17 cellular contexts compared by ENCODE assay signal in the genomic region with DNA sequence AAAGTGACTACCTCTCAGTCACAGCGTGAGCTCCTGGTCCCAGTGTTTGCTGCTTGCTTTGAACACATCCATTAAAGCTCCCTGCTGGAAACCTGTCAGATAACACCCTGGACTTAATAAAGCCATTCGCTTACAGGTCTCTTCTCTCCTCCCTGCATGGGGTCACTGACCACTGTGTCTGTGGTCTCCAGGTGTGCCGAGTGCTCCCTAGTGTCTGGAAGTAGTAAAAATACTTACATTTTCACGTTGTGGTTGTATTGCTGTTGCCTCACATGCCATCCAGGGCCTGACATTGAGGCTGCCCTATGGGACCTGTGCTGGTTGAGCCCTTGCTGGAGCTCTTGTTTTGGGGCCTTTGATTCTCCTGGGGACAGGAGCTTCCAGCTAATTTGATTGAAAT. TPM values are rescaled to one million over a fixed set of nuclear protein-coding genes. Genes with fewer than 3 reads are reported as not detected.
"Had no signal": no experiment of that assay in that cellular context is flagged by ENCODE, and none has a peak within 500 bp of the region (broad histone marks: within the 10 kb centered on the region; RNA-seq: fewer than 3 reads in every experiment).

No MANE protein-coding gene starts in this region.

RNA-seq across cellular contexts. Expression of a gene that starts 2.6 kb away (rescaled TPM):
- total RNA-seq: activated naive CD4-positive, alpha-beta T cell treated with anti-CD3 and anti-CD28 coated beads for 36 hours; activated naive CD8-positive, alpha-beta T cell treated with anti-CD3 and anti-CD28 coated beads for 36 hours; activated naive CD8-positive, alpha-beta T cell treated with anti-CD3 and anti-CD28 coated beads, Interleukin-2, amount 10 ng/mL, durations not matched to agents 7 days and 5 days; activated T-cell treated with anti-CD3 and anti-CD28 coated beads, Interleukin-2, amount 50 U/mL, for 4 hours; activated T-cell treated with anti-CD3 and anti-CD28 coated beads, Interleukin-2, amount 50 U/mL, for 72 hours; activated T-helper 1 cell treated with anti-CD3 and anti-CD28 coated beads, Interleukin-12 subunit alpha, Interleukin-12 subunit beta, Interleukin-2, Interleukin-4 antibody, amounts not matched to agents 30 ng/mL and 10 ng/mL and 1 ng/mL, durations not matched to agents 14 hours and 24 hours and 36 hours; activated T-helper 2 cell treated with anti-CD3 and anti-CD28 coated beads, Interferon-gamma antibody, Interleukin-2, Interleukin-4, amounts not matched to agents 10 μg/mL and 5 μg/mL and 100 μg/mL, durations not matched to agents 14 hours and 24 hours and 36 hours; adrenal gland; aorta; ascending aorta; body of pancreas; breast epithelium; bronchial epithelial cell; cardiac muscle cell; cardiac septum; cerebellum; chondrocyte had no signal
- polyA plus RNA-seq: adrenal gland, aorta, cardiac muscle cell had no signal
